ENCODE assay signal across 8 cellular contexts in the genomic region with DNA sequence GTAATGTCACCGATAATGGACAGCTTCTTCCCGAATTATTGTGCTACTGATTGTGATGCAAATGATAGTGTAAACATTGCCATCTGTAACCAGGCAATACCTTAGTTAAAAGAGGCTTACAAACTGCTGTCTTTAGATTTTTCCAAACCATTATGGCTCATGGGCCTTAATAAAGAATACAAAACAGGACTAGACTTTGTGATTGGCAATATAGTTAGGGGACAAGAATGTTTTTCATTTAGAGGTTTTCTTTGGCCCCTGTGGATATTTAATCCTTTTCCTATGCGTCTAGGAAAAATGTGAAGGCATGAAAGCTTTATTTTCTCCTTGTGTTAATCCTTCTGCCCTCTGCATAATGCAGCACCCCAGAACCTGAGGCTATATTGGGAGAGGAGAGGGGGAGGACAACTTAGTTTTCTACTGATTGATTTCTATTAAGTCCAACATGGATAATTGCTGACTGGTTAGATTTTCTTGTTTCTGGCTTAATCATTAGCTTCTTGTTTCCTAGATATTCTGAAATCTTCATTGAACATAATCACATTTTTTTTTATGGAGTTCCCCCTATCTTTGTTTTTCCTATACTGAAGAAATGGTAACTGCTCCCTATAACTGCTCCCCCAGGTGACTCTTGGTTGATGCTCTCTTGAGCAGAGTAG. TPM values are rescaled to one million over a fixed set of nuclear protein-coding genes. Genes with fewer than 3 reads are reported as not detected.
DNase-seq lines count a peak whose midpoint lies in the region; TF ChIP-seq lines count a peak whose summit lies in the region.

No MANE protein-coding gene starts in this region.

- H3K27ac ChIP-seq in HEK293 (ENCODE audit: extremely low read depth, low read depth, low read length), result no peak overlapping the region
- H3K27ac ChIP-seq in mesenchymal stem cell (ENCODE audit: low read length, poor library complexity, severe bottlenecking), result no peak overlapping the region

- no peaks in the 10 kb centered on the region for H3K27me3 ChIP-seq in BJ (ENCODE audit: control insufficient read depth, insufficient read depth, low read length)
- peaks cover 0 to 14% of the 10 kb centered on the region in 2 experiments for H3K27me3 ChIP-seq in mesenchymal stem cell (ENCODE audit: control insufficient read depth in 1 of 2, insufficient read depth in 1 of 2, low read length in 2 of 2)

- H4K8ac ChIP-seq in mesenchymal stem cell (ENCODE audit: low read length), result no peak overlapping the region

- no peak overlapping the region for H2BK120ac ChIP-seq in mesenchymal stem cell (ENCODE audit: low read depth, low read length)

- no peak overlapping the region for H2BK5ac ChIP-seq in mesenchymal stem cell (ENCODE audit: low read depth, low read length, poor library complexity, severe bottlenecking)

- no peak overlapping the region for H3K27ac Mint-ChIP-seq in activated naive CD8-positive, alpha-beta T cell

- no peak overlapping the region for H2BK15ac ChIP-seq in mesenchymal stem cell (ENCODE audit: low read depth, poor library complexity, severe bottlenecking)

- no peaks in the 10 kb centered on the region for H3K9me3 Mint-ChIP-seq in activated naive CD8-positive, alpha-beta T cell (ENCODE audit: low read depth)

- no peak overlapping the region for H3K4ac ChIP-seq in mesenchymal stem cell (ENCODE audit: low read depth in 1 of 2, low read length in 2 of 2)

- no peak overlapping the region for H2AFZ ChIP-seq in mesenchymal stem cell (ENCODE audit: low read depth, low read length)

- H3K9ac ChIP-seq in mesenchymal stem cell (ENCODE audit: low read length), result peak overlapping the region; percentile 87

- H3K36me3 ChIP-seq in BJ (ENCODE audit: control insufficient read depth, insufficient read depth, low read length) (no peaks in the 10 kb centered on the region), HEK293 (ENCODE audit: control insufficient read depth in 2 of 2, insufficient read depth in 1 of 2, low read length in 2 of 2) (no peaks in the 10 kb centered on the region), mesenchymal stem cell (ENCODE audit: control insufficient read depth in 1 of 2, insufficient read depth in 2 of 2, low read depth in 1 of 2, low read length in 2 of 2) (no peaks in the 10 kb centered on the region)

- no peak overlapping the region for H3K14ac ChIP-seq in mesenchymal stem cell (ENCODE audit: low read length in 2 of 2)

- H4K91ac ChIP-seq in mesenchymal stem cell (ENCODE audit: low read length), result no peak overlapping the region

- H3K4me1 ChIP-seq in HEK293 (ENCODE audit: control insufficient read depth, insufficient read depth, low read length) (0 out of 2 replicates have a peak, but pooled peaks cover 7% of the 10 kb centered on the region), mesenchymal stem cell (ENCODE audit: control insufficient read depth, insufficient read depth, low read depth, low read length) (no peaks in the 10 kb centered on the region)

- H3K23ac ChIP-seq in mesenchymal stem cell (ENCODE audit: low read length in 2 of 2), result no peak overlapping the region

- peak overlapping the region; percentile 66 for H3K4me2 ChIP-seq in mesenchymal stem cell (ENCODE audit: low read length, poor library complexity, severe bottlenecking)

- WGBS in mesenchymal stem cell, result no CpG with 5 or more reads among the region's 3 CpGs

- H3K9me3 ChIP-seq in HEK293 (ENCODE audit: control insufficient read depth, insufficient read depth, low read depth, low read length), result no peaks in the 10 kb centered on the region
- H3K9me3 ChIP-seq in mesenchymal stem cell (ENCODE audit: control insufficient read depth, low read length), result no peaks in the 10 kb centered on the region

- no peak overlapping the region for H3K18ac ChIP-seq in mesenchymal stem cell (ENCODE audit: low read depth in 1 of 2, low read length in 2 of 2)

- peak overlapping the region; percentile 18 for H3K4me3 ChIP-seq in BJ (ENCODE audit: low read depth, low read length)
- H3K4me3 ChIP-seq in HEK293 (ENCODE audit: low read depth, low read length), result peak overlapping the region; percentile 58
- peak overlapping the region in 1 of 2 experiments; percentile 90 for H3K4me3 ChIP-seq in mesenchymal stem cell (ENCODE audit: insufficient read depth in 1 of 2, low read depth in 1 of 2, low read length in 2 of 2)

- POLR2A ChIA-PET in BJ (lab: Charles Lee) (interaction anchor here (0.6 kb wide), 1 partner anchor 13 kb away, joined by 3 read pairs; no protein-coding TSS in a partner anchor), HEK293 (lab: Yijun Ruan, JAX) (interaction anchor here (0.6 to 0.7 kb wide), 4 partner anchors 23 to 1508 kb away, joined by 3 to 10 read pairs (median 3); partner anchors contain the start of genes DNAAF6 and NUP62CL)

- H3K36me3 Mint-ChIP-seq in activated naive CD8-positive, alpha-beta T cell, result peaks cover 2% of the 10 kb centered on the region

- no peaks in the 10 kb centered on the region for H3K79me1 ChIP-seq in mesenchymal stem cell (replicated peaks; ENCODE audit: low read length, poor library complexity, severe bottlenecking)

- no peak for TF ChIP-seq CTCF in BJ (IDR thresholded peaks at IDR 0.05; ENCODE audit: insufficient read depth, low read depth, low read length)
- no peak for TF ChIP-seq CTCF in HEK293 (tag by site-specific recombination; IDR thresholded peaks at IDR 0.05)

- H3K27me3 Mint-ChIP-seq in activated naive CD8-positive, alpha-beta T cell, result no peaks in the 10 kb centered on the region

- CTCF ChIA-PET in BJ (lab: Yijun Ruan, JAX), result interaction anchor here (0.8 to 1.7 kb wide), 5 partner anchors 30 to 93 kb away, joined by 3 to 4 read pairs (median 3); no protein-coding TSS in a partner anchor
- CTCF ChIA-PET in HEK293 (lab: Yijun Ruan, JAX), result interaction anchor here (0.6 to 1.5 kb wide), 8 partner anchors 14 to 642 kb away, joined by 3 to 4 read pairs (median 3); partner anchors contain the start of gene NCBP2L

- peaks cover 31% of the 10 kb centered on the region for H3K4me1 Mint-ChIP-seq in activated naive CD8-positive, alpha-beta T cell (ENCODE audit: low read depth)

- no peak for DNase-seq in BJ (ENCODE audit: low read depth)
- DNase-seq in mesenchymal stem cell, result no peak
- no peak for DNase-seq in UCSD-AML1 (lab: John Stamatoyannopoulos, UW; ENCODE audit: unreplicated experiment)
- no peak for DNase-seq in OCI-M1 (lab: John Stamatoyannopoulos, UW)
- DNase-seq in superior temporal gyrus (ENCODE audit: extremely low spot score), result no peak
- DNase-seq in H4 (ENCODE audit: low spot score), result no peak

- H2AK5ac ChIP-seq in mesenchymal stem cell (ENCODE audit: low read length, severe bottlenecking), result no peak overlapping the region

- peak overlapping the region; percentile 96 for H3K4me3 Mint-ChIP-seq in activated naive CD8-positive, alpha-beta T cell

- no peak overlapping the region for H2BK12ac ChIP-seq in mesenchymal stem cell (ENCODE audit: low read length in 2 of 2)

TF ChIP-seq in HEK293, 187 proteins besides CTCF, POLR2A, EP300 and RAD21:
- TF ChIP-seq MEIS1 (CRISPR knock-in tag; IDR thresholded peaks at IDR 0.05; ENCODE audit: borderline replicate concordance) (no peak), ZNF221 (tag by site-specific recombination; IDR thresholded peaks at IDR 0.05; ENCODE audit: borderline replicate concordance) (no peak), PRDM10 (tag by site-specific recombination; IDR thresholded peaks at IDR 0.05) (0 out of 2 replicates have a peak, but pooled peaks have one; percentile 23)

RNA-seq across cellular contexts. Expression of gene PRPS1, which starts 1.9 kb away (rescaled TPM):
- polyA plus RNA-seq in BJ (2011; rRNA removed), result 50.1 and 64.9 TPM in 2 replicates
- 22.1 and 32.3 TPM in 2 replicates for polyA minus RNA-seq in BJ (2011; rRNA and poly(A)+ RNA removed)
- 31.3 TPM for polyA plus RNA-seq in mesenchymal stem cell (2013, experiment 1 of 2)
- polyA plus RNA-seq in mesenchymal stem cell (2013, experiment 2 of 2), result 32.9 TPM
- total RNA-seq in H4 (2014; rRNA removed; shearing (Covaris generic)), result 81.3 and 100 TPM in 2 replicates
